Comparison of ENCODE assay signal across 9 cellular contexts in genomic region chr1:25906644-25907300, GRCh38. TPM values are rescaled to one million over a fixed set of nuclear protein-coding genes. Genes with fewer than 3 reads are reported as not detected.
DNase-seq lines count a peak whose midpoint lies in the region; ATAC-seq and TF ChIP-seq lines count a peak whose summit lies in the region.
"Had no signal": no experiment of that assay in that cellular context is flagged by ENCODE, and none has a peak within 500 bp of the region (broad histone marks: within the 10 kb centered on the region; RNA-seq: fewer than 3 reads in every experiment).

No MANE protein-coding gene starts in this region.

- H3K4me1 Mint-ChIP-seq in T-helper 1 cell treated with Interleukin-12 subunit alpha and Interleukin-12 subunit beta and Interleukin-4 antibody, amounts not matched to agents 30 μg/mL and 1 μg/mL, for 36 hours (ENCODE audit: low read depth), result peaks cover 29% of the 10 kb centered on the region
- H3K4me1 Mint-ChIP-seq in dendritic cell treated with granulocyte-macrophage colony-stimulating factor and Interleukin-4, amounts not matched to agents 40 ng/mL and 50 ng/mL, for 4 days (ENCODE audit: low read depth), result peaks cover 17% of the 10 kb centered on the region
- peaks cover 41% of the 10 kb centered on the region for H3K4me1 Mint-ChIP-seq in mesothelial cell of epicardium

- peak overlapping the region; percentile 65 for H3K4me3 ChIP-seq in AG04450 (ENCODE audit: low read depth, low read length)
- H3K4me3 ChIP-seq in HUES6 (ENCODE audit: low read depth, low read length), result peak overlapping the region; percentile 98

- peak overlapping the region; percentile 85 for H3K4me3 Mint-ChIP-seq in T-helper 1 cell treated with Interleukin-12 subunit alpha and Interleukin-12 subunit beta and Interleukin-4 antibody, amounts not matched to agents 30 μg/mL and 1 μg/mL, for 36 hours
- H3K4me3 Mint-ChIP-seq in dendritic cell treated with granulocyte-macrophage colony-stimulating factor and Interleukin-4, amounts not matched to agents 40 ng/mL and 50 ng/mL, for 4 days, result peak overlapping the region; percentile 80
- peak overlapping the region; percentile 88 for H3K4me3 Mint-ChIP-seq in mesothelial cell of epicardium

- H3K9ac ChIP-seq in HUES6 (ENCODE audit: low read length), result peak overlapping the region; percentile 66

- H3K36me3 Mint-ChIP-seq in T-helper 1 cell treated with Interleukin-12 subunit alpha and Interleukin-12 subunit beta and Interleukin-4 antibody, amounts not matched to agents 30 μg/mL and 1 μg/mL, for 36 hours (ENCODE audit: low read depth), result peaks cover 19% of the 10 kb centered on the region
- no peaks in the 10 kb centered on the region for H3K36me3 Mint-ChIP-seq in dendritic cell treated with granulocyte-macrophage colony-stimulating factor and Interleukin-4, amounts not matched to agents 40 ng/mL and 50 ng/mL, for 4 days (ENCODE audit: low read depth)
- peaks cover 4% of the 10 kb centered on the region for H3K36me3 Mint-ChIP-seq in mesothelial cell of epicardium

- peak overlapping the region; percentile 70 for H3K27ac Mint-ChIP-seq in T-helper 1 cell treated with Interleukin-12 subunit alpha and Interleukin-12 subunit beta and Interleukin-4 antibody, amounts not matched to agents 30 μg/mL and 1 μg/mL, for 36 hours
- no peak overlapping the region for H3K27ac Mint-ChIP-seq in dendritic cell treated with granulocyte-macrophage colony-stimulating factor and Interleukin-4, amounts not matched to agents 40 ng/mL and 50 ng/mL, for 4 days
- H3K27ac Mint-ChIP-seq in mesothelial cell of epicardium, result peak overlapping the region; percentile 60

- H3K9me3 ChIP-seq in AG04450 (ENCODE audit: control insufficient read depth, insufficient read depth, low read length) (no peaks in the 10 kb centered on the region), HUES6 (ENCODE audit: control insufficient read depth, insufficient read depth, low read depth, low read length) (no peaks in the 10 kb centered on the region)

- no peaks in the 10 kb centered on the region for H3K9me3 Mint-ChIP-seq in T-helper 1 cell treated with Interleukin-12 subunit alpha and Interleukin-12 subunit beta and Interleukin-4 antibody, amounts not matched to agents 30 μg/mL and 1 μg/mL, for 36 hours
- no peaks in the 10 kb centered on the region for H3K9me3 Mint-ChIP-seq in dendritic cell treated with granulocyte-macrophage colony-stimulating factor and Interleukin-4, amounts not matched to agents 40 ng/mL and 50 ng/mL, for 4 days
- no peaks in the 10 kb centered on the region for H3K9me3 Mint-ChIP-seq in mesothelial cell of epicardium

- peaks cover 31% of the 10 kb centered on the region for H3K36me3 ChIP-seq in HUES6 (ENCODE audit: control insufficient read depth, insufficient read depth, low read length)

- CTCF ChIA-PET in AG04450 (lab: Charles Lee), result no interaction called here

- TF ChIP-seq CTCF in AG04450 (IDR thresholded peaks at IDR 0.05; ENCODE audit: low read depth, low read length) (no peak), mesothelial cell of epicardium (IDR thresholded peaks at IDR 0.05; ENCODE audit: unreplicated experiment) (no peak)

- intact Hi-C loops in dendritic cell treated with granulocyte-macrophage colony-stimulating factor and Interleukin-4, amounts not matched to agents 40 ng/mL and 50 ng/mL, for 4 days (cut with micrococcal nuclease), result no loop called here

- H3K27ac ChIP-seq in AG04450 (ENCODE audit: low read depth, low read length) (no peak overlapping the region), HUES6 (ENCODE audit: low read depth, low read length) (peak overlapping the region; percentile 98; the same call in 1 of the 2 replicates)
- H3K27ac ChIP-seq: epithelial cell of prostate had no signal

- peaks cover 12% of the 10 kb centered on the region for H3K4me1 ChIP-seq in HUES6 (ENCODE audit: control insufficient read depth, insufficient read depth, low read length)

- POLR2A ChIA-PET in AG04450 (lab: Yijun Ruan, JAX), result interaction anchor here (0.6 to 3.5 kb wide), 2 partner anchors 11 to 178 kb away, joined by 3 to 16 read pairs; no protein-coding TSS in a partner anchor

- no peak for DNase-seq in AG04450 (ENCODE audit: low read depth, low spot score)
- DNase-seq in mesothelial cell of epicardium (ENCODE audit: low spot score in 2 of 2, unreplicated experiment in 2 of 2), result no peak
- peak; percentile 69 for DNase-seq in superior temporal gyrus (ENCODE audit: extremely low spot score)

- H3K27me3 Mint-ChIP-seq in T-helper 1 cell treated with Interleukin-12 subunit alpha and Interleukin-12 subunit beta and Interleukin-4 antibody, amounts not matched to agents 30 μg/mL and 1 μg/mL, for 36 hours (ENCODE audit: low read depth), result peaks cover 30% of the 10 kb centered on the region
- H3K27me3 Mint-ChIP-seq in dendritic cell treated with granulocyte-macrophage colony-stimulating factor and Interleukin-4, amounts not matched to agents 40 ng/mL and 50 ng/mL, for 4 days, result peaks cover 27% of the 10 kb centered on the region
- no peaks in the 10 kb centered on the region for H3K27me3 Mint-ChIP-seq in mesothelial cell of epicardium (ENCODE audit: low read depth)

- H3K27me3 ChIP-seq in AG04450 (ENCODE audit: control insufficient read depth, insufficient read depth, low read length) (no peaks in the 10 kb centered on the region), HUES6 (ENCODE audit: control insufficient read depth, insufficient read depth, low read length) (no peaks in the 10 kb centered on the region)

- no peak for ATAC-seq in HG03039 (IDR thresholded peaks at IDR 0.05; ENCODE audit: unreplicated experiment)
- ATAC-seq in GM18873 (IDR thresholded peaks at IDR 0.05; ENCODE audit: low FRiP score, unreplicated experiment), result no peak

RNA-seq across cellular contexts. Expression of gene STMN1, which starts 0.6 kb away (rescaled TPM):
- polyA plus RNA-seq in AG04450 (2011; rRNA removed), result 154 and 176 TPM in 2 replicates
- polyA minus RNA-seq in AG04450 (2011; rRNA and poly(A)+ RNA removed), result 24.8 and 35.5 TPM in 2 replicates
- 464 to 480 TPM (median 472 TPM) in 3 replicates for total RNA-seq in mesothelial cell of epicardium

RNA-seq across cellular contexts. Expression of gene PAQR7, which starts 31.3 kb away (rescaled TPM):
- polyA plus RNA-seq in AG04450 (2011; rRNA removed), result 10.7 and 11.9 TPM in 2 replicates
- polyA minus RNA-seq in AG04450 (2011; rRNA and poly(A)+ RNA removed), result 34.0 and 41.4 TPM in 2 replicates
- total RNA-seq in mesothelial cell of epicardium, result 24.0 to 26.8 TPM (median 24.0 TPM) in 3 replicates

RNA-seq across cellular contexts. Expression of gene AUNIP, which starts 47.5 kb away (rescaled TPM):
- 0.97 and 1.1 TPM in 2 replicates for polyA plus RNA-seq in AG04450 (2011; rRNA removed)
- 0.56 and 1.5 TPM in 2 replicates for polyA minus RNA-seq in AG04450 (2011; rRNA and poly(A)+ RNA removed)
- total RNA-seq in mesothelial cell of epicardium, result 2.4 to 2.8 TPM (median 2.7 TPM) in 3 replicates
